Comparison of ENCODE assay signal across 1 cellular context in the genomic region with DNA sequence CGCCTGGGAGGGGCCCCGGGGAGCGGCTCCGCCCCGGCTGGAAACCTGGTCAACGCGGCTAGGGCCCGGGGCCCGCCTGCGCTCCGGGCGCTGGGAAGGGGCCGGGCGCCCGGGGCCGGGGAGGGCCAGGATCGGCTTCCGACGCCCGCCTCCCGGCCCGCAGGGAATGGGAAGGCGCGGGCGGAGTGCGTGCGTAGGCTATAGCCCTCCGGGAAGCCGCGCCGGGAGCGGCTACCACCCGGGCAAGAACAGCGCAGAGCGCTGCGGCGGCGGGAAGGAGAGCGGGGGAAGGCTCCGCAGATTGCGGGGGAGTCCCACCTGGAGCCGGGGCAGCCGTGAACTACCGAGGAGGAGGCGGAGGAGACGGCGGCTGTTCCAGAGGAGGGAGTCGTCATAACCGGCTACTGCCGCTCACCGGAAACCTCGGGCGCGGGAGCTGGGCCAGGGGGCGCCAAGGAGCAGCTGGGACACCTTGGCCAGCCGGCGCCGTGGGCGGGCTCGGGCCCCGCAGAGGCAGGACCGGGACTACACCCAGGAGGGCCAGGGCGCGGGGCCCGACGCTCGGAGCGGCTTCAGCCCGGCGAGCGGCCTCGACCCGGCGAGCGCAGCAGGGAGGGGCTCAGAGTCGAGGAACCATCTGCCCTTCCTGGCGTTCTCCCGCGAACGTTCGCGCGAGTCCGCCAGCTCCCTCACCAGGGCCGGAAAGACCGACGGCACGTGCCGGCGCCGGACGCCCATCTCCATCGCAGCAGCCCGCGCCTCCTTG.
A peak's percentile ranks its signal among the peaks of the same experiment; 100 is the strongest.
TF ChIP-seq lines count a peak whose summit lies in the region.

A gene (minus strand): TSS at position 429 of the 766 bp plus-strand sequence. CDS start 3,838 bp downstream, outside the sequence.

TF ChIP-seq in GM12878, 131 proteins besides CTCF, POLR2A, EP300 and RAD21 (continued from another document and continues in another):
- TF ChIP-seq, protein P1, sequence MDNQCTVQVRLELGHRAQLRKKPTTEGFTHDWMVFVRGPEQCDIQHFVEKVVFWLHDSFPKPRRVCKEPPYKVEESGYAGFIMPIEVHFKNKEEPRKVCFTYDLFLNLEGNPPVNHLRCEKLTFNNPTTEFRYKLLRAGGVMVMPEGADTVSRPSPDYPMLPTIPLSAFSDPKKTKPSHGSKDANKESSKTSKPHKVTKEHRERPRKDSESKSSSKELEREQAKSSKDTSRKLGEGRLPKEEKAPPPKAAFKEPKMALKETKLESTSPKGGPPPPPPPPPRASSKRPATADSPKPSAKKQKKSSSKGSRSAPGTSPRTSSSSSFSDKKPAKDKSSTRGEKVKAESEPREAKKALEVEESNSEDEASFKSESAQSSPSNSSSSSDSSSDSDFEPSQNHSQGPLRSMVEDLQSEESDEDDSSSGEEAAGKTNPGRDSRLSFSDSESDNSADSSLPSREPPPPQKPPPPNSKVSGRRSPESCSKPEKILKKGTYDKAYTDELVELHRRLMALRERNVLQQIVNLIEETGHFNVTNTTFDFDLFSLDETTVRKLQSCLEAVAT (IDR thresholded peaks at IDR 0.05): no peak
- TF ChIP-seq ZNF622 (IDR thresholded peaks at IDR 0.05): no peak
- TF ChIP-seq TCF3 (IDR thresholded peaks at IDR 0.05; ENCODE audit: borderline replicate concordance, insufficient read depth, low read depth, low read length): peak; percentile 81
- TF ChIP-seq, protein P2, sequence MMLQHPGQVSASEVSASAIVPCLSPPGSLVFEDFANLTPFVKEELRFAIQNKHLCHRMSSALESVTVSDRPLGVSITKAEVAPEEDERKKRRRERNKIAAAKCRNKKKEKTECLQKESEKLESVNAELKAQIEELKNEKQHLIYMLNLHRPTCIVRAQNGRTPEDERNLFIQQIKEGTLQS (IDR thresholded peaks at IDR 0.05; ENCODE audit: borderline replicate concordance, extremely low read depth, low read depth, low read length): no peak
- peak; percentile 53 for TF ChIP-seq CREB1 (IDR thresholded peaks at IDR 0.05; ENCODE audit: low read depth)
- TF ChIP-seq BMI1 (IDR thresholded peaks at IDR 0.05; ENCODE audit: borderline replicate concordance): no peak
- TF ChIP-seq SMAD1 (IDR thresholded peaks at IDR 0.05; ENCODE audit: low read depth, partially characterized antibody): no peak
- TF ChIP-seq NFXL1 (IDR thresholded peaks at IDR 0.05; ENCODE audit: borderline replicate concordance): no peak
- TF ChIP-seq CHD4 (IDR thresholded peaks at IDR 0.05): no peak
- no peak for TF ChIP-seq ZZZ3 (IDR thresholded peaks at IDR 0.05; ENCODE audit: control insufficient read depth, insufficient read length, low read depth)
- TF ChIP-seq, protein P3, sequence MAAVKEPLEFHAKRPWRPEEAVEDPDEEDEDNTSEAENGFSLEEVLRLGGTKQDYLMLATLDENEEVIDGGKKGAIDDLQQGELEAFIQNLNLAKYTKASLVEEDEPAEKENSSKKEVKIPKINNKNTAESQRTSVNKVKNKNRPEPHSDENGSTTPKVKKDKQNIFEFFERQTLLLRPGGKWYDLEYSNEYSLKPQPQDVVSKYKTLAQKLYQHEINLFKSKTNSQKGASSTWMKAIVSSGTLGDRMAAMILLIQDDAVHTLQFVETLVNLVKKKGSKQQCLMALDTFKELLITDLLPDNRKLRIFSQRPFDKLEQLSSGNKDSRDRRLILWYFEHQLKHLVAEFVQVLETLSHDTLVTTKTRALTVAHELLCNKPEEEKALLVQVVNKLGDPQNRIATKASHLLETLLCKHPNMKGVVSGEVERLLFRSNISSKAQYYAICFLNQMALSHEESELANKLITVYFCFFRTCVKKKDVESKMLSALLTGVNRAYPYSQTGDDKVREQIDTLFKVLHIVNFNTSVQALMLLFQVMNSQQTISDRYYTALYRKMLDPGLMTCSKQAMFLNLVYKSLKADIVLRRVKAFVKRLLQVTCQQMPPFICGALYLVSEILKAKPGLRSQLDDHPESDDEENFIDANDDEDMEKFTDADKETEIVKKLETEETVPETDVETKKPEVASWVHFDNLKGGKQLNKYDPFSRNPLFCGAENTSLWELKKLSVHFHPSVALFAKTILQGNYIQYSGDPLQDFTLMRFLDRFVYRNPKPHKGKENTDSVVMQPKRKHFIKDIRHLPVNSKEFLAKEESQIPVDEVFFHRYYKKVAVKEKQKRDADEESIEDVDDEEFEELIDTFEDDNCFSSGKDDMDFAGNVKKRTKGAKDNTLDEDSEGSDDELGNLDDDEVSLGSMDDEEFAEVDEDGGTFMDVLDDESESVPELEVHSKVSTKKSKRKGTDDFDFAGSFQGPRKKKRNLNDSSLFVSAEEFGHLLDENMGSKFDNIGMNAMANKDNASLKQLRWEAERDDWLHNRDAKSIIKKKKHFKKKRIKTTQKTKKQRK (IDR thresholded peaks at IDR 0.05; ENCODE audit: low read depth, low read length): no peak
- TF ChIP-seq HDAC6 (IDR thresholded peaks at IDR 0.05; ENCODE audit: unreplicated experiment): no peak
- 0 out of 2 replicates have a peak, but pooled peaks have one; percentile 37 for TF ChIP-seq SIN3A (IDR thresholded peaks at IDR 0.05; ENCODE audit: low read depth, low read length)
- no peak for TF ChIP-seq HCFC1 (IDR thresholded peaks at IDR 0.05; ENCODE audit: low read length)
- TF ChIP-seq RB1 (IDR thresholded peaks at IDR 0.05; ENCODE audit: borderline replicate concordance): 0 out of 2 replicates have a peak, but pooled peaks have one; percentile 54
- peak; percentile 23; the same call in 1 of the 2 replicates for TF ChIP-seq ZNF24 (IDR thresholded peaks at IDR 0.05)
- no peak for TF ChIP-seq YBX1 (IDR thresholded peaks at IDR 0.05)
- peak; percentile 32; the same call in 1 of the 2 replicates for TF ChIP-seq SMC3 (IDR thresholded peaks at IDR 0.05; ENCODE audit: borderline replicate concordance, low read length)
- no peak for TF ChIP-seq ZNF384 (IDR thresholded peaks at IDR 0.05; ENCODE audit: borderline replicate concordance, low read depth, low read length)
- peak; percentile 28; the same call in 1 of the 2 replicates for TF ChIP-seq YY1 (IDR thresholded peaks at IDR 0.05; ENCODE audit: low read depth, low read length)
- TF ChIP-seq, protein P4, sequence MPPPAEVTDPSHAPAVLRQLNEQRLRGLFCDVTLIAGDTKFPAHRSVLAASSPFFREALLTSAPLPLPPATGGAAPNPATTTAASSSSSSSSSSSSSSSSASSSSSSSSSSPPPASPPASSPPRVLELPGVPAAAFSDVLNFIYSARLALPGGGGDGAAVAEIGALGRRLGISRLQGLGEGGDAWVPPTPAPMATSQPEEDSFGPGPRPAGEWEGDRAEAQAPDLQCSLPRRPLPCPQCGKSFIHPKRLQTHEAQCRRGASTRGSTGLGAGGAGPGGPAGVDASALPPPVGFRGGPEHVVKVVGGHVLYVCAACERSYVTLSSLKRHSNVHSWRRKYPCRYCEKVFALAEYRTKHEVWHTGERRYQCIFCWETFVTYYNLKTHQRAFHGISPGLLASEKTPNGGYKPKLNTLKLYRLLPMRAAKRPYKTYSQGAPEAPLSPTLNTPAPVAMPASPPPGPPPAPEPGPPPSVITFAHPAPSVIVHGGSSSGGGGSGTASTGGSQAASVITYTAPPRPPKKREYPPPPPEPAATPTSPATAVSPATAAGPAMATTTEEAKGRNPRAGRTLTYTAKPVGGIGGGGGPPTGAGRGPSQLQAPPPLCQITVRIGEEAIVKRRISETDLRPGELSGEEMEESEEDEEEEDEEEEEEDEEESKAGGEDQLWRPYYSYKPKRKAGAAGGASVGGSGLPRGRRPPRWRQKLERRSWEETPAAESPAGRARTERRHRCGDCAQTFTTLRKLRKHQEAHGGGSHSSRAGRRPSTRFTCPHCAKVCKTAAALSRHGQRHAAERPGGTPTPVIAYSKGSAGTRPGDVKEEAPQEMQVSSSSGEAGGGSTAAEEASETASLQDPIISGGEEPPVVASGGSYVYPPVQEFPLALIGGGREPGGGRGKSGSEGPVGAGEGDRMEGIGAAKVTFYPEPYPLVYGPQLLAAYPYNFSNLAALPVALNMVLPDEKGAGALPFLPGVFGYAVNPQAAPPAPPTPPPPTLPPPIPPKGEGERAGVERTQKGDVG (CRISPR knock-in tag; IDR thresholded peaks at IDR 0.05): no peak
- TF ChIP-seq MEF2B (IDR thresholded peaks at IDR 0.05; ENCODE audit: partially characterized antibody, poor library complexity, severe bottlenecking): no peak
- TF ChIP-seq, protein P5, sequence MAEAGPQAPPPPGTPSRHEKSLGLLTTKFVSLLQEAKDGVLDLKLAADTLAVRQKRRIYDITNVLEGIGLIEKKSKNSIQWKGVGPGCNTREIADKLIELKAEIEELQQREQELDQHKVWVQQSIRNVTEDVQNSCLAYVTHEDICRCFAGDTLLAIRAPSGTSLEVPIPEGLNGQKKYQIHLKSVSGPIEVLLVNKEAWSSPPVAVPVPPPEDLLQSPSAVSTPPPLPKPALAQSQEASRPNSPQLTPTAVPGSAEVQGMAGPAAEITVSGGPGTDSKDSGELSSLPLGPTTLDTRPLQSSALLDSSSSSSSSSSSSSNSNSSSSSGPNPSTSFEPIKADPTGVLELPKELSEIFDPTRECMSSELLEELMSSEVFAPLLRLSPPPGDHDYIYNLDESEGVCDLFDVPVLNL (IDR thresholded peaks at IDR 0.05; ENCODE audit: low read depth, low read length): no peak
- TF ChIP-seq, protein P6, sequence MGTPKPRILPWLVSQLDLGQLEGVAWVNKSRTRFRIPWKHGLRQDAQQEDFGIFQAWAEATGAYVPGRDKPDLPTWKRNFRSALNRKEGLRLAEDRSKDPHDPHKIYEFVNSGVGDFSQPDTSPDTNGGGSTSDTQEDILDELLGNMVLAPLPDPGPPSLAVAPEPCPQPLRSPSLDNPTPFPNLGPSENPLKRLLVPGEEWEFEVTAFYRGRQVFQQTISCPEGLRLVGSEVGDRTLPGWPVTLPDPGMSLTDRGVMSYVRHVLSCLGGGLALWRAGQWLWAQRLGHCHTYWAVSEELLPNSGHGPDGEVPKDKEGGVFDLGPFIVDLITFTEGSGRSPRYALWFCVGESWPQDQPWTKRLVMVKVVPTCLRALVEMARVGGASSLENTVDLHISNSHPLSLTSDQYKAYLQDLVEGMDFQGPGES (IDR thresholded peaks at IDR 0.05): no peak
- peak; percentile 95 for TF ChIP-seq SMARCA5 (IDR thresholded peaks at IDR 0.05)
- TF ChIP-seq, protein P7, sequence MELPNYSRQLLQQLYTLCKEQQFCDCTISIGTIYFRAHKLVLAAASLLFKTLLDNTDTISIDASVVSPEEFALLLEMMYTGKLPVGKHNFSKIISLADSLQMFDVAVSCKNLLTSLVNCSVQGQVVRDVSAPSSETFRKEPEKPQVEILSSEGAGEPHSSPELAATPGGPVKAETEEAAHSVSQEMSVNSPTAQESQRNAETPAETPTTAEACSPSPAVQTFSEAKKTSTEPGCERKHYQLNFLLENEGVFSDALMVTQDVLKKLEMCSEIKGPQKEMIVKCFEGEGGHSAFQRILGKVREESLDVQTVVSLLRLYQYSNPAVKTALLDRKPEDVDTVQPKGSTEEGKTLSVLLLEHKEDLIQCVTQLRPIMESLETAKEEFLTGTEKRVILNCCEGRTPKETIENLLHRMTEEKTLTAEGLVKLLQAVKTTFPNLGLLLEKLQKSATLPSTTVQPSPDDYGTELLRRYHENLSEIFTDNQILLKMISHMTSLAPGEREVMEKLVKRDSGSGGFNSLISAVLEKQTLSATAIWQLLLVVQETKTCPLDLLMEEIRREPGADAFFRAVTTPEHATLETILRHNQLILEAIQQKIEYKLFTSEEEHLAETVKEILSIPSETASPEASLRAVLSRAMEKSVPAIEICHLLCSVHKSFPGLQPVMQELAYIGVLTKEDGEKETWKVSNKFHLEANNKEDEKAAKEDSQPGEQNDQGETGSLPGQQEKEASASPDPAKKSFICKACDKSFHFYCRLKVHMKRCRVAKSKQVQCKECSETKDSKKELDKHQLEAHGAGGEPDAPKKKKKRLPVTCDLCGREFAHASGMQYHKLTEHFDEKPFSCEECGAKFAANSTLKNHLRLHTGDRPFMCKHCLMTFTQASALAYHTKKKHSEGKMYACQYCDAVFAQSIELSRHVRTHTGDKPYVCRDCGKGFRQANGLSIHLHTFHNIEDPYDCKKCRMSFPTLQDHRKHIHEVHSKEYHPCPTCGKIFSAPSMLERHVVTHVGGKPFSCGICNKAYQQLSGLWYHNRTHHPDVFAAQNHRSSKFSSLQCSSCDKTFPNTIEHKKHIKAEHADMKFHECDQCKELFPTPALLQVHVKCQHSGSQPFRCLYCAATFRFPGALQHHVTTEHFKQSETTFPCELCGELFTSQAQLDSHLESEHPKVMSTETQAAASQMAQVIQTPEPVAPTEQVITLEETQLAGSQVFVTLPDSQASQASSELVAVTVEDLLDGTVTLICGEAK (IDR thresholded peaks at IDR 0.05; ENCODE audit: borderline replicate concordance): no peak
- TF ChIP-seq, protein P8, sequence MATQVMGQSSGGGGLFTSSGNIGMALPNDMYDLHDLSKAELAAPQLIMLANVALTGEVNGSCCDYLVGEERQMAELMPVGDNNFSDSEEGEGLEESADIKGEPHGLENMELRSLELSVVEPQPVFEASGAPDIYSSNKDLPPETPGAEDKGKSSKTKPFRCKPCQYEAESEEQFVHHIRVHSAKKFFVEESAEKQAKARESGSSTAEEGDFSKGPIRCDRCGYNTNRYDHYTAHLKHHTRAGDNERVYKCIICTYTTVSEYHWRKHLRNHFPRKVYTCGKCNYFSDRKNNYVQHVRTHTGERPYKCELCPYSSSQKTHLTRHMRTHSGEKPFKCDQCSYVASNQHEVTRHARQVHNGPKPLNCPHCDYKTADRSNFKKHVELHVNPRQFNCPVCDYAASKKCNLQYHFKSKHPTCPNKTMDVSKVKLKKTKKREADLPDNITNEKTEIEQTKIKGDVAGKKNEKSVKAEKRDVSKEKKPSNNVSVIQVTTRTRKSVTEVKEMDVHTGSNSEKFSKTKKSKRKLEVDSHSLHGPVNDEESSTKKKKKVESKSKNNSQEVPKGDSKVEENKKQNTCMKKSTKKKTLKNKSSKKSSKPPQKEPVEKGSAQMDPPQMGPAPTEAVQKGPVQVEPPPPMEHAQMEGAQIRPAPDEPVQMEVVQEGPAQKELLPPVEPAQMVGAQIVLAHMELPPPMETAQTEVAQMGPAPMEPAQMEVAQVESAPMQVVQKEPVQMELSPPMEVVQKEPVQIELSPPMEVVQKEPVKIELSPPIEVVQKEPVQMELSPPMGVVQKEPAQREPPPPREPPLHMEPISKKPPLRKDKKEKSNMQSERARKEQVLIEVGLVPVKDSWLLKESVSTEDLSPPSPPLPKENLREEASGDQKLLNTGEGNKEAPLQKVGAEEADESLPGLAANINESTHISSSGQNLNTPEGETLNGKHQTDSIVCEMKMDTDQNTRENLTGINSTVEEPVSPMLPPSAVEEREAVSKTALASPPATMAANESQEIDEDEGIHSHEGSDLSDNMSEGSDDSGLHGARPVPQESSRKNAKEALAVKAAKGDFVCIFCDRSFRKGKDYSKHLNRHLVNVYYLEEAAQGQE (IDR thresholded peaks at IDR 0.05; ENCODE audit: low read depth, low read length): no peak
- no peak for TF ChIP-seq LARP7 (IDR thresholded peaks at IDR 0.05)
- TF ChIP-seq, protein P9, sequence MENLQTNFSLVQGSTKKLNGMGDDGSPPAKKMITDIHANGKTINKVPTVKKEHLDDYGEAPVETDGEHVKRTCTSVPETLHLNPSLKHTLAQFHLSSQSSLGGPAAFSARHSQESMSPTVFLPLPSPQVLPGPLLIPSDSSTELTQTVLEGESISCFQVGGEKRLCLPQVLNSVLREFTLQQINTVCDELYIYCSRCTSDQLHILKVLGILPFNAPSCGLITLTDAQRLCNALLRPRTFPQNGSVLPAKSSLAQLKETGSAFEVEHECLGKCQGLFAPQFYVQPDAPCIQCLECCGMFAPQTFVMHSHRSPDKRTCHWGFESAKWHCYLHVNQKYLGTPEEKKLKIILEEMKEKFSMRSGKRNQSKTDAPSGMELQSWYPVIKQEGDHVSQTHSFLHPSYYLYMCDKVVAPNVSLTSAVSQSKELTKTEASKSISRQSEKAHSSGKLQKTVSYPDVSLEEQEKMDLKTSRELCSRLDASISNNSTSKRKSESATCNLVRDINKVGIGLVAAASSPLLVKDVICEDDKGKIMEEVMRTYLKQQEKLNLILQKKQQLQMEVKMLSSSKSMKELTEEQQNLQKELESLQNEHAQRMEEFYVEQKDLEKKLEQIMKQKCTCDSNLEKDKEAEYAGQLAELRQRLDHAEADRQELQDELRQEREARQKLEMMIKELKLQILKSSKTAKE (IDR thresholded peaks at IDR 0.05; ENCODE audit: low read depth, poor library complexity, severe bottlenecking): no peak
- no peak for TF ChIP-seq WRNIP1 (IDR thresholded peaks at IDR 0.05; ENCODE audit: borderline replicate concordance, low read depth, low read length)
- TF ChIP-seq KAT2A (conservative IDR thresholded peaks at IDR 0.05; ENCODE audit: control insufficient read depth, low read depth, low read length): no peak
